1 cellular context compared by ENCODE assay signal in genomic region chr12:3119192-3119744, GRCh38.
TF ChIP-seq lines count a peak whose summit lies in the region.

No MANE protein-coding gene starts in this region.

TF ChIP-seq in GM23338, 12 proteins besides CTCF, POLR2A, EP300 and RAD21:
- no peak for TF ChIP-seq ZNF462 (CRISPR knock-in tag; IDR thresholded peaks at IDR 0.05)
- no peak for TF ChIP-seq POLR2AphosphoS5 (IDR thresholded peaks at IDR 0.05; ENCODE audit: low read depth)
- TF ChIP-seq REST (IDR thresholded peaks at IDR 0.05; ENCODE audit: unreplicated experiment), result no peak
- no peak for TF ChIP-seq CREB1 (CRISPR knock-in tag; IDR thresholded peaks at IDR 0.05; ENCODE audit: low read depth)
- TF ChIP-seq NANOG (IDR thresholded peaks at IDR 0.05; ENCODE audit: borderline replicate concordance), result no peak
- TF ChIP-seq STAT1 (IDR thresholded peaks at IDR 0.05; ENCODE audit: unreplicated experiment), result no peak
- TF ChIP-seq ZNF331 (CRISPR knock-in tag; IDR thresholded peaks at IDR 0.05; ENCODE audit: low read depth), result no peak
- TF ChIP-seq JUNB (IDR thresholded peaks at IDR 0.05; ENCODE audit: unreplicated experiment), result no peak
- no peak for TF ChIP-seq EZH2phosphoT487 (IDR thresholded peaks at IDR 0.05; ENCODE audit: unreplicated experiment)
- no peak for TF ChIP-seq ZNF114 (CRISPR knock-in tag; IDR thresholded peaks at IDR 0.05)
- no peak for TF ChIP-seq ETS1 (IDR thresholded peaks at IDR 0.05)
- no peak for TF ChIP-seq EZH2 (IDR thresholded peaks at IDR 0.05; ENCODE audit: low read depth, unreplicated experiment)
